ENCODE assay signal across 9 cellular contexts in genomic region chrX:48736303-48736702, GRCh38. TPM values are rescaled to one million over a fixed set of nuclear protein-coding genes. Genes with fewer than 3 reads are reported as not detected.
DNase-seq lines count a peak whose midpoint lies in the region; TF ChIP-seq lines count a peak whose summit lies in the region.
"Had no signal": no experiment of that assay in that cellular context is flagged by ENCODE, and none has a peak within 500 bp of the region (broad histone marks: within the 10 kb centered on the region; RNA-seq: fewer than 3 reads in every experiment).

No MANE protein-coding gene starts in this region.

- peak overlapping the region; percentile 32 for H3K4me3 ChIP-seq in cardiac muscle cell

- no peaks in the 10 kb centered on the region for H3K4me1 ChIP-seq in cardiac muscle cell (ENCODE audit: low read depth)

- peaks cover 6% of the 10 kb centered on the region for H3K36me3 Mint-ChIP-seq in T-helper 2 cell treated with Interferon-gamma antibody and Interleukin-4, amounts not matched to agents 5 μg/mL and 100 μg/mL, for 36 hours (ENCODE audit: low read depth)
- H3K36me3 Mint-ChIP-seq in glutamatergic neuron (ENCODE audit: unreplicated experiment) (no peaks in the 10 kb centered on the region), type B pancreatic cell (no peaks in the 10 kb centered on the region)

- H3K27ac Mint-ChIP-seq in T-helper 2 cell treated with Interferon-gamma antibody and Interleukin-4, amounts not matched to agents 5 μg/mL and 100 μg/mL, for 36 hours, result peak overlapping the region; percentile 97
- H3K27ac Mint-ChIP-seq in glutamatergic neuron (ENCODE audit: unreplicated experiment) (peak overlapping the region; percentile 100), type B pancreatic cell (no peak overlapping the region)

- H3K27me3 ChIP-seq in cardiac muscle cell, result no peaks in the 10 kb centered on the region

- DNase-seq in cardiac muscle cell (ENCODE audit: low read depth in 1 of 2, low spot score in 1 of 2) (no peak), cardiac septum (ENCODE audit: low spot score) (no peak), glutamatergic neuron (no peak), type B pancreatic cell (ENCODE audit: extremely low spot score, unreplicated experiment) (no peak), foreskin melanocyte (no peak), epidermal melanocyte (ENCODE audit: insufficient read length, low spot score) (no peak), SHP77 (lab: John Stamatoyannopoulos, UW) (no peak)
- DNase-seq in T-helper 2 cell treated with Interferon-gamma antibody and Interleukin-4, amounts not matched to agents 5 μg/mL and 100 μg/mL, for 36 hours (ENCODE audit: low spot score), result no peak

- no peaks in the 10 kb centered on the region for H3K9me3 Mint-ChIP-seq in T-helper 2 cell treated with Interferon-gamma antibody and Interleukin-4, amounts not matched to agents 5 μg/mL and 100 μg/mL, for 36 hours
- peaks cover 4% of the 10 kb centered on the region for H3K9me3 Mint-ChIP-seq in glutamatergic neuron (ENCODE audit: unreplicated experiment)
- H3K9me3 Mint-ChIP-seq in type B pancreatic cell, result no peaks in the 10 kb centered on the region

- no peaks in the 10 kb centered on the region for H3K9me3 ChIP-seq in cardiac muscle cell (ENCODE audit: low read depth)

- no peaks in the 10 kb centered on the region for H3K36me3 ChIP-seq in cardiac muscle cell

- no peak for TF ChIP-seq CTCF in cardiac muscle cell (IDR thresholded peaks at IDR 0.05; ENCODE audit: low read depth, low read length)
- TF ChIP-seq CTCF in glutamatergic neuron (IDR thresholded peaks at IDR 0.05; ENCODE audit: partially characterized antibody, unreplicated experiment), result no peak
- no peak for TF ChIP-seq CTCF in type B pancreatic cell (conservative IDR thresholded peaks at IDR 0.05)

- no peaks in the 10 kb centered on the region for H3K27me3 Mint-ChIP-seq in T-helper 2 cell treated with Interferon-gamma antibody and Interleukin-4, amounts not matched to agents 5 μg/mL and 100 μg/mL, for 36 hours (ENCODE audit: low read depth)
- peaks cover 5% of the 10 kb centered on the region for H3K27me3 Mint-ChIP-seq in glutamatergic neuron (ENCODE audit: unreplicated experiment)
- no peaks in the 10 kb centered on the region for H3K27me3 Mint-ChIP-seq in type B pancreatic cell

- no peak overlapping the region for H3K27ac ChIP-seq in cardiac muscle cell

- peak overlapping the region; percentile 95 for H3K4me3 Mint-ChIP-seq in T-helper 2 cell treated with Interferon-gamma antibody and Interleukin-4, amounts not matched to agents 5 μg/mL and 100 μg/mL, for 36 hours
- H3K4me3 Mint-ChIP-seq in glutamatergic neuron (ENCODE audit: unreplicated experiment), result peak overlapping the region; percentile 97
- peak overlapping the region; percentile 97 for H3K4me3 Mint-ChIP-seq in type B pancreatic cell

- intact Hi-C loops in cardiac septum (cut with DNase I), result loop anchor here (2.0 to 5.0 kb wide), 3 partner anchors 40 to 176 kb away; partner anchors contain the start of genes HDAC6, SLC35A2 and SUV39H1

- H3K4me1 Mint-ChIP-seq in T-helper 2 cell treated with Interferon-gamma antibody and Interleukin-4, amounts not matched to agents 5 μg/mL and 100 μg/mL, for 36 hours (ENCODE audit: low read depth), result peaks cover 12% of the 10 kb centered on the region
- H3K4me1 Mint-ChIP-seq in glutamatergic neuron (ENCODE audit: low read depth, unreplicated experiment) (peaks cover 12% of the 10 kb centered on the region), type B pancreatic cell (ENCODE audit: unreplicated experiment) (peaks cover 13% of the 10 kb centered on the region)

RNA-seq across cellular contexts. Expression of gene GLOD5, which starts 25.2 kb away (rescaled TPM):
- total RNA-seq in cardiac muscle cell (not detected in 2 replicates), cardiac septum (not detected), glutamatergic neuron (ENCODE audit: unreplicated experiment) (not detected), type B pancreatic cell (ENCODE audit: low replicate concordance) (not detected in 2 replicates)
- not detected in 2 replicates for polyA plus RNA-seq in cardiac muscle cell
- total RNA-seq: NCI-H460 had no signal

RNA-seq across cellular contexts. Expression of gene SUV39H1, which starts 39.8 kb away (rescaled TPM):
- total RNA-seq in cardiac muscle cell (5.5 and 8.1 TPM in 2 replicates), cardiac septum (2.5 TPM), glutamatergic neuron (ENCODE audit: unreplicated experiment) (4.7 TPM), type B pancreatic cell (ENCODE audit: low replicate concordance) (6.4 and 11.5 TPM in 2 replicates)
- polyA plus RNA-seq in cardiac muscle cell, result 6.7 and 6.9 TPM in 2 replicates

RNA-seq across cellular contexts. Expression of gene GATA1, which starts 50.1 kb away (rescaled TPM):
- total RNA-seq in cardiac muscle cell, result not detected in 2 replicates
- 0.15 and 0.17 TPM in 2 replicates for polyA plus RNA-seq in cardiac muscle cell
- total RNA-seq in cardiac septum, result not detected
- total RNA-seq in glutamatergic neuron (ENCODE audit: unreplicated experiment), result not detected
- not detected in 2 replicates for total RNA-seq in type B pancreatic cell (ENCODE audit: low replicate concordance)
- total RNA-seq: NCI-H460 had no signal

RNA-seq across cellular contexts. Expression of gene WAS, which starts 52.7 kb away (rescaled TPM):
- total RNA-seq in cardiac muscle cell, result 1.9 TPM in 2 replicates
- polyA plus RNA-seq in cardiac muscle cell, result 1.7 and 4.3 TPM in 2 replicates
- total RNA-seq in cardiac septum, result 2.8 TPM
- 2.6 TPM for total RNA-seq in glutamatergic neuron (ENCODE audit: unreplicated experiment)
- total RNA-seq in type B pancreatic cell (ENCODE audit: low replicate concordance), result 0.62 and 0.82 TPM in 2 replicates
